8 cellular contexts compared by ENCODE assay signal in genomic region chr7:96709381-96710228, GRCh38.
A peak's percentile ranks its signal among the peaks of the same experiment; 100 is the strongest.
DNase-seq lines count a peak whose midpoint lies in the region; ATAC-seq and TF ChIP-seq lines count a peak whose summit lies in the region.

Gene SEM1 (minus strand): TSS chr7:96709846. CDS start chr7:96709763, 83 bp downstream.

- DNase-seq in AG10803 (ENCODE audit: low read depth) (peak; percentile 83), NCI-H446 (lab: John Stamatoyannopoulos, UW) (peak; percentile 64 to 83), choroid plexus epithelial cell (ENCODE audit: low read depth) (peak; percentile 91), kidney tubule cell (ENCODE audit: low spot score) (peak; percentile 88)
- DNase-seq in activated CD4-positive, alpha-beta T cell treated with anti-CD3 and anti-CD28 coated beads for 24 hours (ENCODE audit: low read depth in 2 of 2) = peak; percentile 38 to 40
- DNase-seq in stimulated activated CD4-positive, alpha-beta T cell treated with anti-CD3 and anti-CD28 coated beads, Interleukin-1b, Interleukin-23, amount 100 ng/mL, for 24 hours (ENCODE audit: low read depth in 4 of 4, low spot score in 1 of 4) = peak; percentile 33 to 49 (median 42)

- no peak for TF ChIP-seq CTCF in AG10803 (conservative IDR thresholded peaks at IDR 0.05; ENCODE audit: low read length)
- TF ChIP-seq CTCF in choroid plexus epithelial cell (conservative IDR thresholded peaks at IDR 0.05; ENCODE audit: low read depth, low read length) = no peak

- peak; percentile 95 for ATAC-seq in HG03196 (IDR thresholded peaks at IDR 0.05; ENCODE audit: unreplicated experiment)

- H3K4me3 ChIP-seq in AG10803 (ENCODE audit: low read length) (peak within 1 kb of the TSS; percentile 87), choroid plexus epithelial cell (ENCODE audit: low read depth, low read length) (peak within 1 kb of the TSS; percentile 89)

- TF ChIP-seq POLR2A in GM18951 (IDR thresholded peaks at IDR 0.05; ENCODE audit: extremely low read depth, insufficient read depth, insufficient read length) = peak; percentile 70

- in situ Hi-C loops in GM18951 (cut with MboI; ENCODE audit: low sequenced_read_pairs, unreplicated experiment) = no loop called here

Comparison
In these comparisons a context has a peak if more than half of its experiments do, and no peak if none do; other contexts are left out.
1. Peak in every context shown above with its lines: DNase-seq, ATAC-seq and H3K4me3 ChIP-seq.
2. DNase-seq: peak in every context shown above with its lines; median percentile 91 in choroid plexus epithelial cell; 88 in kidney tubule cell; 83 in AG10803; 74 in NCI-H446; 42 in stimulated activated CD4-positive, alpha-beta T cell treated with anti-CD3 and anti-CD28 coated beads, Interleukin-1b, Interleukin-23, amount 100 ng/mL, for 24 hours; 39 in activated CD4-positive, alpha-beta T cell treated with anti-CD3 and anti-CD28 coated beads for 24 hours.